Comparison of ENCODE assay signal across 13 cellular contexts in genomic region chr20:10644458-10645204, GRCh38. TPM values are rescaled to one million over a fixed set of nuclear protein-coding genes. Genes with fewer than 3 reads are reported as not detected.
DNase-seq lines count a peak whose midpoint lies in the region; ATAC-seq, FAIRE-seq and TF ChIP-seq lines count a peak whose summit lies in the region.
"Had no signal": no experiment of that assay in that cellular context is flagged by ENCODE, and none has a peak within 500 bp of the region (broad histone marks: within the 10 kb centered on the region; RNA-seq: fewer than 3 reads in every experiment).

No MANE protein-coding gene starts in this region.

- TF ChIP-seq CTCF in HepG2 (CRISPR knock-in tag; IDR thresholded peaks at IDR 0.05): no peak
- TF ChIP-seq CTCF in right lobe of liver (IDR thresholded peaks at IDR 0.05): no peak
- no peak for TF ChIP-seq CTCF in GM12878 (IDR thresholded peaks at IDR 0.05 in 2 of 3, conservative IDR thresholded peaks at IDR 0.05 in 1 of 3; ENCODE audit: control insufficient read depth in 2 of 3, extremely low read depth in 1 of 3, insufficient read depth in 1 of 3, low read depth in 3 of 3, low read length in 3 of 3)
- TF ChIP-seq CTCF in vagina (IDR thresholded peaks at IDR 0.05): no peak

- DNase-seq in HepG2 (ENCODE audit: low spot score) (no peak), right lobe of liver (no peak), GM12878 (ENCODE audit: low read depth, low spot score) (peak; percentile 48), vagina (ENCODE audit: extremely low spot score in 2 of 2) (no peak), NCI-H345 (lab: John Stamatoyannopoulos, UW) (no peak), NCI-H2227 treated with DMSO at 0.1 percent for 48 hours (lab: John Stamatoyannopoulos, UW) (no peak)
- DNase-seq: ACHN, EL, NCI-H1092 treated with DMSO at 0.1 percent for 48 hours, testis had no signal

- CTCF ChIA-PET in HepG2 (lab: Yijun Ruan, JAX; ENCODE audit: low intra/inter-chr PET ratio, low total read pairs): no interaction called here
- CTCF ChIA-PET in GM12878 (lab: Yijun Ruan, JAX): no interaction called here

- SMC1A ChIA-PET in GM12878 (lab: Charles Lee; ENCODE audit: uncharacterized antibody, unreplicated experiment): interaction anchor here (0.9 to 1.3 kb wide), 2 partner anchors 9 to 17 kb away, joined by 4 read pairs; no protein-coding TSS in a partner anchor

- in situ Hi-C loops in HepG2 (cut with HindIII; ENCODE audit: extremely low pct_ligation_motif_present, low pct_unique_long_range_greater_than_20kb): loop anchor here (10.0 kb wide), 1 partner anchor 210 kb away; the partner anchor contains the start of genes MKKS and SLX4IP
- in situ Hi-C loops in GM12878 (cut with MboI): no loop called here

- WGBS in HepG2 (ENCODE audit: low lambda C conversion rate): 97% methylated on average over 12 of the region's 14 CpGs
- WGBS in right lobe of liver (ENCODE audit: insufficient coverage, low coverage, low lambda C conversion rate, missing lambda C conversion rate): 81% methylated on average over 8 of the region's 14 CpGs
- 62% methylated on average over 14 of the region's 14 CpGs for WGBS in GM12878 (ENCODE audit: insufficient coverage, insufficient replicate concordance, low lambda C conversion rate, missing lambda C conversion rate)

- no peaks in the 10 kb centered on the region for H4K20me1 ChIP-seq in HepG2 (ENCODE audit: insufficient read depth, low read length)
- no peaks in the 10 kb centered on the region for H4K20me1 ChIP-seq in GM12878 (ENCODE audit: control insufficient read depth, insufficient read depth)

- no peak overlapping the region for H3K27ac ChIP-seq in HepG2 (ENCODE audit: extremely low read length, insufficient read depth, low read length)
- H3K27ac ChIP-seq in right lobe of liver: no peak overlapping the region
- H3K27ac ChIP-seq in GM12878 (ENCODE audit: control insufficient read depth, insufficient read depth): no peak overlapping the region
- H3K27ac ChIP-seq in vagina: peak overlapping the region; percentile 61
- H3K27ac ChIP-seq: testis, VCaP had no signal

- TF ChIP-seq POLR2A in HepG2 (IDR thresholded peaks at IDR 0.05; ENCODE audit: insufficient read depth in 1 of 2, low read depth in 2 of 2, low read length in 2 of 2) (no peak), right lobe of liver (IDR thresholded peaks at IDR 0.05) (no peak), GM12878 (IDR thresholded peaks at IDR 0.05; ENCODE audit: low read depth, low read length) (no peak), vagina (IDR thresholded peaks at IDR 0.05) (no peak)

- H2AFZ ChIP-seq in HepG2 (ENCODE audit: low read length) (no peak overlapping the region), GM12878 (ENCODE audit: control insufficient read depth, low read depth, low read length) (no peak overlapping the region)

- H3K4me3 ChIP-seq in HepG2 (replicated peaks in 1 of 3; ENCODE audit: insufficient read depth in 1 of 3, low read depth in 2 of 3, low read length in 3 of 3): no peak overlapping the region
- H3K4me3 ChIP-seq in right lobe of liver: no peak overlapping the region
- no peak overlapping the region for H3K4me3 ChIP-seq in GM12878
- H3K4me3 ChIP-seq in vagina: no peak overlapping the region
- H3K4me3 ChIP-seq: testis had no signal

- TF ChIP-seq EP300 in HepG2 (IDR thresholded peaks at IDR 0.05; ENCODE audit: low read depth in 2 of 2, low read length in 2 of 2) (no peak), HepG2 (CRISPR knock-in tag; IDR thresholded peaks at IDR 0.05; ENCODE audit: borderline replicate concordance) (no peak), GM12878 (IDR thresholded peaks at IDR 0.05; ENCODE audit: borderline replicate concordance in 1 of 2, control insufficient read depth in 1 of 2, low read depth in 2 of 2, low read length in 2 of 2) (no peak)

- TF ChIP-seq RAD21 in HepG2 (CRISPR knock-in tag; IDR thresholded peaks at IDR 0.05) (no peak), GM12878 (IDR thresholded peaks at IDR 0.05; ENCODE audit: insufficient read depth, low read depth, low read length) (no peak)

- no peaks in the 10 kb centered on the region for H3K9me3 ChIP-seq in HepG2 (ENCODE audit: low read length)
- H3K9me3 ChIP-seq in right lobe of liver: no peaks in the 10 kb centered on the region
- H3K9me3 ChIP-seq in GM12878 (replicated peaks; ENCODE audit: control insufficient read depth, insufficient read depth, low read length): no peaks in the 10 kb centered on the region
- H3K9me3 ChIP-seq in vagina: no peaks in the 10 kb centered on the region
- H3K9me3 ChIP-seq: testis had no signal

- FAIRE-seq in HepG2 (lab: Jason Lieb, UNC): no peak
- FAIRE-seq in GM12878 (lab: Jason Lieb, UNC): no peak

- H3K9ac ChIP-seq in HepG2 (ENCODE audit: insufficient read depth, low read depth, low read length) (no peak overlapping the region), GM12878 (ENCODE audit: control insufficient read depth, insufficient read depth, low read length) (no peak overlapping the region)

- BruUV-seq in HepG2 (replicated peaks; lab: Mats Ljungman, UMichigan) (no TSS peak), GM12878 (replicated peaks; lab: Mats Ljungman, UMichigan) (no TSS peak)

- intact Hi-C loops in HepG2 (cut with micrococcal nuclease; ENCODE audit: unreplicated experiment) (no loop called here), right lobe of liver (cut with DNase I) (no loop called here), GM12878 (cut with micrococcal nuclease; ENCODE audit: unreplicated experiment) (loop anchor here (5.0 to 10.0 kb wide), 2 partner anchors 92 to 670 kb away; no protein-coding TSS in a partner anchor), vagina (cut with DNase I) (no loop called here)

- H3K4me1 ChIP-seq in HepG2 (ENCODE audit: insufficient read depth, low read length) (no peaks in the 10 kb centered on the region), right lobe of liver (no peaks in the 10 kb centered on the region), GM12878 (ENCODE audit: control insufficient read depth, insufficient read depth, low read length) (peaks cover 14% of the 10 kb centered on the region), vagina (peaks cover 20% of the 10 kb centered on the region)
- H3K4me1 ChIP-seq: testis had no signal

- H3K79me2 ChIP-seq in HepG2 (ENCODE audit: insufficient read depth, low read length): no peaks in the 10 kb centered on the region
- H3K79me2 ChIP-seq in GM12878 (ENCODE audit: control insufficient read depth, insufficient read depth, low read length): no peaks in the 10 kb centered on the region

- ATAC-seq in HepG2: no peak
- ATAC-seq in right lobe of liver: no peak
- peak; percentile 56 for ATAC-seq in HG03095 (IDR thresholded peaks at IDR 0.05; ENCODE audit: unreplicated experiment)
- peak; percentile 76 for ATAC-seq in GM12878
- no peak for ATAC-seq in HG03280 (IDR thresholded peaks at IDR 0.05; ENCODE audit: unreplicated experiment)

- H3K36me3 ChIP-seq in HepG2 (replicated peaks in 1 of 2; ENCODE audit: control insufficient read depth in 1 of 2, insufficient read depth in 2 of 2, low read length in 2 of 2) (peaks cover 85 to 100% of the 10 kb centered on the region in 2 experiments), right lobe of liver (peaks cover 0 to 30% (median 17%) of the 10 kb centered on the region in 4 donors), GM12878 (ENCODE audit: control insufficient read depth in 2 of 2, insufficient read depth in 2 of 2, low read length in 1 of 2) (peaks cover 7 to 9% of the 10 kb centered on the region in 2 experiments; a peak in 3 of 4 replicates), vagina (peaks cover 0 to 99% of the 10 kb centered on the region in 2 donors)

- POLR2A ChIA-PET in HepG2 (lab: Yijun Ruan, JAX): interaction anchor here (1.3 kb wide), 1 partner anchor 8 kb away, joined by 3 read pairs; no protein-coding TSS in a partner anchor
- POLR2A ChIA-PET in GM12878 (lab: Charles Lee): no interaction called here

- H3K4me2 ChIP-seq in HepG2 (ENCODE audit: low read depth, low read length) (no peak overlapping the region), GM12878 (ENCODE audit: control insufficient read depth, insufficient read depth) (peak overlapping the region; percentile 46; the same call in 1 of the 2 replicates)

- RAD21 ChIA-PET in GM12878 (lab: Charles Lee; ENCODE audit: unreplicated experiment): no interaction called here

- H3K27me3 ChIP-seq in HepG2 (ENCODE audit: control insufficient read depth in 1 of 2, insufficient read depth in 2 of 2, low read length in 2 of 2) (no peaks in the 10 kb centered on the region), right lobe of liver (no peaks in the 10 kb centered on the region), GM12878 (replicated peaks in 1 of 2; ENCODE audit: control insufficient read depth in 2 of 2, insufficient read depth in 2 of 2, low read length in 1 of 2) (no peaks in the 10 kb centered on the region), vagina (no peaks in the 10 kb centered on the region)
- H3K27me3 ChIP-seq: testis had no signal

RNA-seq across cellular contexts. Expression of gene JAG1, which starts 29.2 kb away (rescaled TPM):
- total RNA-seq in HepG2 (2016; rRNA removed; fragmentation: Illumina TruSeq; extraction: Trizol) (18.1 and 56.3 TPM in 2 replicates), right lobe of liver (1 to 10 TPM; 3.1 to 8.5 (median 6.7) TPM), GM12878 (2014; rRNA removed) (2.1 and 2.5 TPM in 2 replicates), GM12878 (2014; rRNA removed; fragmentation: Illumina TruSeq; extraction: Trizol) (1.3 TPM in 2 replicates), GM12878 (2021) (3.1 and 3.2 TPM in 2 replicates), vagina (185 TPM)
- 30.6 and 34.3 TPM in 2 replicates for total RNA-seq in HepG2 (2016; cell fraction: cytosol; rRNA removed; fragmentation: Illumina TruSeq; extraction: Trizol; ENCODE audit: low read depth)
- total RNA-seq in HepG2 (2016; cell fraction: insoluble cytoplasmic fraction; rRNA removed; fragmentation: Illumina TruSeq; extraction: Trizol): 15.5 and 55.3 TPM in 2 replicates
- total RNA-seq in HepG2 (2016; cell fraction: membrane; rRNA removed; fragmentation: Illumina TruSeq; extraction: Trizol): 13.4 and 15.1 TPM in 2 replicates
- total RNA-seq in HepG2 (2016; cell fraction: nucleus; rRNA removed; fragmentation: Illumina TruSeq; extraction: Trizol): 102 and 121 TPM in 2 replicates
- polyA plus RNA-seq in HepG2 (2011; rRNA removed) (43.0 and 47.1 TPM in 2 replicates), GM12878 (2011; rRNA removed) (5.0 and 6.9 TPM in 2 replicates), GM12878 (2014; fragmentation: Illumina TruSeq; extraction: Trizol) (1.4 and 2.2 TPM in 2 replicates), GM12878 (2014; fragmentation: Nextera tagmentation; extraction: Ambion mirVana) (1 to 10 TPM in 1 of 2 experiments, under 1 TPM in 1; 0.66 to 1.0 TPM), GM12878 (2014; rRNA removed) (2.0 and 2.2 TPM in 2 replicates), GM12878 (2016; fragmentation: Nextera tagmentation; extraction: Ambion mirVana) (1 to 10 TPM; 1.1 to 1.6 TPM)
- polyA plus RNA-seq in HepG2 (2011; cell fraction: cytosol; rRNA removed): 33.0 and 33.7 TPM in 2 replicates
- 120 and 155 TPM in 2 replicates for polyA plus RNA-seq in HepG2 (2011; cell fraction: nucleus; rRNA removed)
- 35.8 and 54.0 TPM in 2 replicates for polyA plus RNA-seq in HepG2 (2012)
- 0.86 and 1.3 TPM in 2 replicates for polyA plus RNA-seq in HepG2 (2016; cell fraction: cytosol; fragmentation: Illumina TruSeq; extraction: Trizol; ENCODE audit: low read depth)
- 9.4 and 10.2 TPM in 2 replicates for polyA plus RNA-seq in HepG2 (2016; cell fraction: insoluble cytoplasmic fraction; fragmentation: Illumina TruSeq; extraction: Trizol; ENCODE audit: low read depth)
- 2.2 and 3.0 TPM in 2 replicates for polyA plus RNA-seq in HepG2 (2016; cell fraction: membrane; fragmentation: Illumina TruSeq; extraction: Trizol; ENCODE audit: low read depth)
- polyA plus RNA-seq in HepG2 (2016; cell fraction: nucleus; fragmentation: Illumina TruSeq; extraction: Trizol; ENCODE audit: insufficient read depth, low read depth): 112 and 122 TPM in 2 replicates
- polyA minus RNA-seq in HepG2 (2011; rRNA and poly(A)+ RNA removed; ENCODE audit: low replicate concordance): 8.0 and 192 TPM in 2 replicates
- 103 and 108 TPM in 2 replicates for polyA minus RNA-seq in HepG2 (2011; cell fraction: cytosol; rRNA and poly(A)+ RNA removed)
- 248 and 302 TPM in 2 replicates for polyA minus RNA-seq in HepG2 (2011; cell fraction: nucleus; rRNA and poly(A)+ RNA removed)
- 19.2 and 20.7 TPM in 2 replicates for total RNA-seq in GM12878 (2013; cell fraction: nucleolus; rRNA removed)
- 0.98 TPM for polyA plus RNA-seq in GM12878 (2011; ENCODE audit: low read depth)
- 6.0 and 8.3 TPM in 2 replicates for polyA plus RNA-seq in GM12878 (2011; cell fraction: cytosol; rRNA removed)
- 25.9 and 26.5 TPM in 2 replicates for polyA plus RNA-seq in GM12878 (2011; cell fraction: nucleus; rRNA removed)
- polyA plus RNA-seq in GM12878 (2012): 2.4 and 5.1 TPM in 2 replicates
- polyA minus RNA-seq in GM12878 (2011; rRNA and poly(A)+ RNA removed): 23.6 and 27.0 TPM in 2 replicates
- polyA minus RNA-seq in GM12878 (2011; cell fraction: cytosol; rRNA and poly(A)+ RNA removed): 7.1 and 8.8 TPM in 2 replicates
- polyA minus RNA-seq in GM12878 (2011; cell fraction: nucleus; rRNA and poly(A)+ RNA removed): 21.8 and 23.7 TPM in 2 replicates

Comparison
In these comparisons a context has a peak if more than half of its experiments do, and no peak if none do; other contexts are left out.
1. ATAC-seq: peak in HG03095 (single experiment) and GM12878 (single experiment); none in HepG2 (single experiment), right lobe of liver (0 of 4) and HG03280 (single experiment).
2. Of the 75 proteins assayed by ChIP-seq in both HepG2 and GM12878: peak only in HepG2: none; only in GM12878: IKZF1, SP1 and TCF12; in both: none; in neither: 72.